Comparison of ENCODE assay signal across 22 cellular contexts in the genomic region with DNA sequence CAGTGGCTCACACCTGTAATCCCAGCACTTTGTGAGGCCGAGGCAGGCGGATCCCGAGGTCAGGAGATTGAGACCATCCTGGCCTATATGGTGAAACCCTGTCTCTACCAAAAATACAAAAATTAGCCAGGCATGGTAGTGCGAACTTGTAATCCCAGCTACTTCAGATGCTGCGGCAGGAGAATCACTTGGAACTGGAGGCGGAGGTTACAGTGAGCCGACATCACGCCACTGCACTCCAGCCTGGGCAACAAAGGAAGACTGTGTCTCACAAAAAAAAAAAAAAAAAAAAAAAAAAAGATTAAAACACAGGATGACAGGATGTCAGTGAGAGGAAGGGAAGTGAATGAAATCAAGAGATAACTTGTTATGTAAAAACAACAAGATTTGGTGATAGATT.
"Had no signal": no experiment of that assay in that cellular context is flagged by ENCODE, and none has a peak within 500 bp of the region (broad histone marks: within the 10 kb centered on the region; RNA-seq: fewer than 3 reads in every experiment).

No MANE protein-coding gene starts in this region.

- H3K4me3 Mint-ChIP-seq: dendritic cell treated with granulocyte-macrophage colony-stimulating factor and Interleukin-4, amounts not matched to agents 40 ng/mL and 50 ng/mL, for 4 days; effector memory CD8-positive, alpha-beta T cell; mesothelial cell of epicardium; natural killer cell treated with Interleukin-12 subunit alpha and Interleukin-12 subunit beta and Interleukin-15 and Interleukin-18, amount 100 ng/mL, for 72 hours; stimulated activated memory B cell treated with anti-CD40 and anti-IgM and Interleukin-4, amounts not matched to agents 10 μg/mL and 1 μg/mL and 100 μg/mL, for 72 hours; stimulated activated naive CD8-positive, alpha-beta T cell treated with anti-CD3 and anti-CD28 coated beads, Interleukin-15, Interleukin-2, amounts not matched to agents 100 ng/mL and 50 ng/mL, for 24 hours had no signal

- H3K4me1 Mint-ChIP-seq: stimulated activated memory B cell treated with anti-CD40 and anti-IgM and Interleukin-4, amounts not matched to agents 10 μg/mL and 1 μg/mL and 100 μg/mL, for 72 hours had no signal

- FAIRE-seq: colon, islet of Langerhans had no signal

- ATAC-seq: effector memory CD8-positive, alpha-beta T cell; left lobe of liver; natural killer cell treated with Interleukin-12 subunit alpha and Interleukin-12 subunit beta and Interleukin-15 and Interleukin-18, amount 100 ng/mL, for 72 hours; psoas muscle; right lobe of liver; stimulated activated memory B cell treated with anti-CD40 and anti-IgM and Interleukin-4, amounts not matched to agents 10 μg/mL and 1 μg/mL and 100 μg/mL, for 72 hours; upper lobe of right lung had no signal

- H3K27me3 Mint-ChIP-seq: dendritic cell treated with granulocyte-macrophage colony-stimulating factor and Interleukin-4, amounts not matched to agents 40 ng/mL and 50 ng/mL, for 4 days; effector memory CD8-positive, alpha-beta T cell; stimulated activated memory B cell treated with anti-CD40 and anti-IgM and Interleukin-4, amounts not matched to agents 10 μg/mL and 1 μg/mL and 100 μg/mL, for 72 hours; stimulated activated naive CD8-positive, alpha-beta T cell treated with anti-CD3 and anti-CD28 coated beads, Interleukin-15, Interleukin-2, amounts not matched to agents 100 ng/mL and 50 ng/mL, for 24 hours had no signal

- H3K27ac Mint-ChIP-seq: dendritic cell treated with granulocyte-macrophage colony-stimulating factor and Interleukin-4, amounts not matched to agents 40 ng/mL and 50 ng/mL, for 4 days; effector memory CD8-positive, alpha-beta T cell; mesothelial cell of epicardium; natural killer cell treated with Interleukin-12 subunit alpha and Interleukin-12 subunit beta and Interleukin-15 and Interleukin-18, amount 100 ng/mL, for 72 hours; stimulated activated memory B cell treated with anti-CD40 and anti-IgM and Interleukin-4, amounts not matched to agents 10 μg/mL and 1 μg/mL and 100 μg/mL, for 72 hours; stimulated activated naive CD8-positive, alpha-beta T cell treated with anti-CD3 and anti-CD28 coated beads, Interleukin-15, Interleukin-2, amounts not matched to agents 100 ng/mL and 50 ng/mL, for 24 hours had no signal

- H3K4me1 ChIP-seq: esophagus squamous epithelium, psoas muscle, right lobe of liver, spleen, tibial nerve, upper lobe of right lung, vagina had no signal

- H3K36me3 Mint-ChIP-seq: mesothelial cell of epicardium; natural killer cell treated with Interleukin-12 subunit alpha and Interleukin-12 subunit beta and Interleukin-15 and Interleukin-18, amount 100 ng/mL, for 72 hours; stimulated activated memory B cell treated with anti-CD40 and anti-IgM and Interleukin-4, amounts not matched to agents 10 μg/mL and 1 μg/mL and 100 μg/mL, for 72 hours had no signal

- DNase-seq: effector memory CD8-positive, alpha-beta T cell; esophagus squamous epithelium; mammary epithelial cell; psoas muscle; retina; right lobe of liver; spleen; stimulated activated CD4-positive, alpha-beta T cell treated with anti-CD3 and anti-CD28 coated beads, Interleukin-15, amount 100 ng/mL, for 24 hours; stimulated activated CD4-positive, alpha-beta T cell treated with anti-CD3 and anti-CD28 coated beads, Interleukin-1b, Interleukin-23, amount 100 ng/mL, for 48 hours; stimulated activated CD4-positive, alpha-beta T cell treated with anti-CD3 and anti-CD28 coated beads, Interleukin-4, amount 100 ng/mL, for 24 hours; upper lobe of right lung had no signal

- H3K27ac ChIP-seq: esophagus squamous epithelium, neutrophil, psoas muscle, right lobe of liver, spleen, tibial nerve, upper lobe of right lung, vagina had no signal

- H3K36me3 ChIP-seq: esophagus squamous epithelium, neutrophil, right lobe of liver, spleen, tibial nerve, upper lobe of right lung, vagina had no signal

- H3K4me3 ChIP-seq: esophagus squamous epithelium, psoas muscle, right lobe of liver, spleen, tibial nerve, upper lobe of right lung, vagina had no signal

- H3K9me3 Mint-ChIP-seq: mesothelial cell of epicardium had no signal

- H3K27me3 ChIP-seq: esophagus squamous epithelium, neutrophil, right lobe of liver, spleen, tibial nerve, upper lobe of right lung, vagina had no signal

- H3K9me3 ChIP-seq: esophagus squamous epithelium, neutrophil, psoas muscle, right lobe of liver, tibial nerve, upper lobe of right lung, vagina had no signal
